8 cellular contexts compared by ENCODE assay signal in the genomic region with DNA sequence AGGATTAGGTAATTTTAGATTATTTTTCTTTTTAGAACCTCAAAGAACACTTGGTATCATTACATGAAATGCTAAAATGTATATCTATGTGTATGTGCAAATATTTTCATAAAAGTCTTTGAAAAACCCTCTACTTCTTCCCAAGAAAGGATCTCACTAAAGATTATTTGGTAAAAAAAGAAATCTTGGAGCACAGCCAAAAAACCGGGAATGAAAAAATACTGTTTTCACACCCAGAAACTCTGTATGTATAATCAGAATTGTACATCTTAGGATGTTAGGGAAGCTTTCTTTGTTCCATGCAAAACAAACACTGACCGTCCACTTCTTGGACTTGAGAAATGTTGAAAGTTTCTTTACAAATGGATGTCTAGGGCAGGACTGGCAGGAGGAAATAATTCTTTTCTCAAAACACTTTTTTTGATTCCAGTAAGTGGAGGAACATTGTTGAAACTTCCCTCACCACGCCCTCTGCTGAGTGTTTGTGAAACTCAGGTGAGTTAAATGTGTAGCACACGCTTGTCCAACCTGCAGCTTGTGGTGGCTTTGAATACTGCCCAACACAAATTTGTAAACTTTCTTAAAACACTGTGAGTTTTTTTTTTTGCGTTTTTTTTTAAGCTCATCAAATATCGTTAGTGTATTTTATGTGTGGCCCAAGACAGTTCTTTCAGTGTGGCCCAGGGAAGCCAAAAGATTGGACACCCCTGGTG. TPM values are rescaled to one million over a fixed set of nuclear protein-coding genes. Genes with fewer than 3 reads are reported as not detected.
DNase-seq lines count a peak whose midpoint lies in the region; ATAC-seq, FAIRE-seq and TF ChIP-seq lines count a peak whose summit lies in the region.

No MANE protein-coding gene starts in this region.

- peak; percentile 9 for FAIRE-seq in HTR-8/SVneo (lab: Jason Lieb, UNC)
- FAIRE-seq in pancreas (lab: Jason Lieb, UNC), result no peak

- CTCF ChIA-PET in HEK293T (lab: Yijun Ruan, JAX), result no interaction called here

- no peak for DNase-seq in HTR-8/SVneo (ENCODE audit: insufficient read length, low spot score)
- DNase-seq in body of pancreas, result peak; percentile 56 to 70 (median 66)
- DNase-seq in pancreas, result peak in 3 of 6 donors; percentile 46 to 65 (median 61)
- no peak for DNase-seq in A172 (ENCODE audit: low spot score)
- no peak for DNase-seq in HEK293T (ENCODE audit: extremely low spot score)
- no peak for DNase-seq in right cardiac atrium
- DNase-seq in NOMO-1 (lab: John Stamatoyannopoulos, UW; ENCODE audit: unreplicated experiment in 2 of 2), result no peak

- TF ChIP-seq POLR2A in body of pancreas (IDR thresholded peaks at IDR 0.05), result no peak

- WGBS in body of pancreas, 2 donors, result 30 to 33% methylated on average over 6 of the region's 6 CpGs
- 31 to 33% methylated on average over 6 of the region's 6 CpGs for WGBS in pancreas, 2 donors
- WGBS in right cardiac atrium, result 63% methylated on average over 6 of the region's 6 CpGs

- POLR2A ChIA-PET in HEK293T (lab: Yijun Ruan, JAX), result no interaction called here

- peak overlapping the region in 3 of 4 donors; percentile 12 to 19 (median 18) for H3K27ac ChIP-seq in body of pancreas
- peak overlapping the region in 2 of 4 donors; percentile 9 to 47 for H3K27ac ChIP-seq in pancreas
- H3K27ac ChIP-seq in right cardiac atrium (ENCODE audit: low read length), result no peak overlapping the region

- H3K9me3 ChIP-seq in body of pancreas, result no peaks in the 10 kb centered on the region
- H3K9me3 ChIP-seq in pancreas, result no peaks in the 10 kb centered on the region
- no peaks in the 10 kb centered on the region for H3K9me3 ChIP-seq in right cardiac atrium (ENCODE audit: control insufficient read depth, low read length)

- TF ChIP-seq CTCF in body of pancreas (IDR thresholded peaks at IDR 0.05), result peak in 6 of 7 experiments; percentile 10 to 64 (median 54)
- peak in 2 of 4 donors; percentile 23 to 30 for TF ChIP-seq CTCF in pancreas (IDR thresholded peaks at IDR 0.05)

- H3K36me3 ChIP-seq in body of pancreas (replicated peaks in 1 of 2; ENCODE audit: insufficient read depth in 1 of 2, low read depth in 2 of 2) (no peaks in the 10 kb centered on the region), pancreas (no peaks in the 10 kb centered on the region)

- ATAC-seq in GM18867 (IDR thresholded peaks at IDR 0.05; ENCODE audit: unreplicated experiment) (peak; percentile 64), body of pancreas (peak; percentile 70), pancreas (peak; percentile 66 to 94 (median 88)), right cardiac atrium (no peak)

- H3K4me3 ChIP-seq in body of pancreas, result no peak overlapping the region
- peak overlapping the region in 1 of 4 donors; percentile 8 for H3K4me3 ChIP-seq in pancreas
- no peak overlapping the region for H3K4me3 ChIP-seq in right cardiac atrium (ENCODE audit: low read length)

- intact Hi-C loops in body of pancreas (cut with DNase I), result no loop called here
- intact Hi-C loops in pancreas (cut with DNase I), result no loop called here
- intact Hi-C loops in right cardiac atrium (cut with DNase I), result no loop called here

- H3K27me3 ChIP-seq in body of pancreas (no peaks in the 10 kb centered on the region), pancreas (no peaks in the 10 kb centered on the region), right cardiac atrium (ENCODE audit: control insufficient read depth, insufficient read depth) (no peaks in the 10 kb centered on the region)

- H3K4me1 ChIP-seq in body of pancreas, result peaks cover 26% of the 10 kb centered on the region
- peaks cover 0 to 21% (median 3%) of the 10 kb centered on the region in 3 donors for H3K4me1 ChIP-seq in pancreas
- H3K4me1 ChIP-seq in right cardiac atrium (ENCODE audit: control insufficient read depth, insufficient read depth, low read length), result no peaks in the 10 kb centered on the region

TF ChIP-seq in HEK293T, 16 proteins besides CTCF, POLR2A, EP300 and RAD21:
- no peak for TF ChIP-seq NFRKB (IDR thresholded peaks at IDR 0.05)

RNA-seq across cellular contexts. Expression of a gene that starts 26.5 kb away (rescaled TPM):
- total RNA-seq in body of pancreas, result 10 to 100 TPM; 14.2 to 17.4 TPM
- total RNA-seq in pancreas, result 10 to 100 TPM in 2 of 6 donors, 1 to 10 TPM in 4; 8.2 to 19.7 (median 9.5) TPM
- polyA plus RNA-seq in pancreas, result 1 to 10 TPM; 4.6 to 7.3 TPM
- total RNA-seq in A172 (2014; rRNA removed; shearing (Covaris generic)), result 13.5 and 16.7 TPM in 2 replicates
- 10 to 100 TPM; 21.6 to 30.0 (median 25.3) TPM for total RNA-seq in right cardiac atrium
- 10.2 TPM for polyA plus RNA-seq in right cardiac atrium

Comparison
In these comparisons a context has a peak if more than half of its experiments do, and no peak if none do; other contexts are left out.
1. ATAC-seq: peak in GM18867 (single experiment), body of pancreas (single experiment) and pancreas (4 of 4); none in right cardiac atrium (0 of 2).
2. DNase-seq: peak in body of pancreas (4 of 4); none in HTR-8/SVneo (single experiment), A172 (single experiment), HEK293T (single experiment), right cardiac atrium (0 of 3) and NOMO-1 (0 of 2).